22 cellular contexts compared by ENCODE assay signal in the genomic region with DNA sequence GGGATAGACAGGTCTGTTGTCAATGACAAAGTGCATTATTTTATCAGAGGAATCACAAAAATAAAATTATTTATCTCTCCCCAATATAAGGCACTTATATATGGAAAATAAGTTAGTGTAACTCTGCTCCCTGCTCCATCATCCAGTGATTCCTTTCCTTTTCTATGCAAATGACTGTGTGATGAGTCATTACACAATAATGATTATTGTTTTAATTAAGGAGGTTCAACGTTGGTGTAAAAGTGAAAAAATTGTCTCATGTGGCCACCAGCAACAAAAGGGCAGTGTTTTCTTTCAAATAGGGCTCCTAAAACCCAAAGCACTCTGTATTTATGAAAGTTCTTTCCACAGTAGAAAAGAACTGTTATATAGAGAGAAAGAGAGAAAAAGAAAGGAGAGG. TPM values are rescaled to one million over a fixed set of nuclear protein-coding genes. Genes with fewer than 3 reads are reported as not detected.
DNase-seq lines count a peak whose midpoint lies in the region; ATAC-seq and TF ChIP-seq lines count a peak whose summit lies in the region.
"Had no signal": no experiment of that assay in that cellular context is flagged by ENCODE, and none has a peak within 500 bp of the region (broad histone marks: within the 10 kb centered on the region; RNA-seq: fewer than 3 reads in every experiment).

No MANE protein-coding gene starts in this region.

- no peak overlapping the region for H3K9ac ChIP-seq in HUES48 (ENCODE audit: low read depth, low read length)

- peaks cover 77% of the 10 kb centered on the region for H3K4me1 ChIP-seq in HUES48 (ENCODE audit: control insufficient read depth, insufficient read depth, low read length)
- no peaks in the 10 kb centered on the region for H3K4me1 ChIP-seq in right lobe of liver

- intact Hi-C loops in right lobe of liver (cut with DNase I) = no loop called here

- H3K4me3 ChIP-seq in AG10803 (ENCODE audit: low read length) (no peak overlapping the region), HUES48 (ENCODE audit: low read depth, low read length) (no peak overlapping the region), right lobe of liver (no peak overlapping the region)
- H3K4me3 ChIP-seq: heart left ventricle, left ventricle myocardium inferior, mucosa of descending colon had no signal

- no peak for TF ChIP-seq POLR2A in right lobe of liver (IDR thresholded peaks at IDR 0.05)

- no peak for ATAC-seq in right lobe of liver
- ATAC-seq: heart left ventricle, mucosa of descending colon, T-cell had no signal

- no peaks in the 10 kb centered on the region for H3K9me3 ChIP-seq in HUES48 (ENCODE audit: control insufficient read depth, insufficient read depth, low read length)
- no peaks in the 10 kb centered on the region for H3K9me3 ChIP-seq in right lobe of liver
- H3K9me3 ChIP-seq: heart left ventricle, left ventricle myocardium inferior, mucosa of descending colon, neutrophil had no signal

- TF ChIP-seq CTCF in AG10803 (conservative IDR thresholded peaks at IDR 0.05; ENCODE audit: low read length) = no peak
- TF ChIP-seq CTCF in right lobe of liver (IDR thresholded peaks at IDR 0.05) = no peak

- H3K27me3 ChIP-seq in HUES48 (ENCODE audit: control insufficient read depth, insufficient read depth, low read length) = no peaks in the 10 kb centered on the region
- no peaks in the 10 kb centered on the region for H3K27me3 ChIP-seq in right lobe of liver
- H3K27me3 ChIP-seq: heart left ventricle, neutrophil had no signal

- 22% methylated on average over 1 of the region's 1 CpG for WGBS in right lobe of liver (ENCODE audit: insufficient coverage, low coverage, low lambda C conversion rate, missing lambda C conversion rate)

- peak overlapping the region; percentile 60 for H3K27ac ChIP-seq in HUES48 (ENCODE audit: low read depth, low read length)
- H3K27ac ChIP-seq in right lobe of liver = no peak overlapping the region
- H3K27ac ChIP-seq: heart left ventricle, left ventricle myocardium inferior, neutrophil had no signal

- peak; percentile 29 for DNase-seq in AG10803 (ENCODE audit: low read depth)
- peak; percentile 23 for DNase-seq in astrocyte of the hippocampus (ENCODE audit: low read depth, low spot score)
- peak; percentile 54 for DNase-seq in foreskin melanocyte
- DNase-seq in anterior cingulate cortex (lab: John Stamatoyannopoulos, UW) = no peak
- no peak for DNase-seq in right lobe of liver
- DNase-seq in NCI-H446 treated with DMSO at 0.1 percent for 48 hours (lab: John Stamatoyannopoulos, UW) = no peak
- DNase-seq in NCI-H524 (lab: John Stamatoyannopoulos, UW) = no peak
- DNase-seq: activated CD4-positive, alpha-beta T cell treated with anti-CD3 and anti-CD28 coated beads, Interleukin-2, amount 10 ng/mL, durations not matched to agents 7 days and 5 days; activated CD8-positive, alpha-beta memory T cell treated with anti-CD3 and anti-CD28 coated beads, Interleukin-2, amount 50 U/mL, for 4 hours; activated effector memory CD4-positive, alpha-beta T cell treated with anti-CD3 and anti-CD28 coated beads, Interleukin-2, amount 50 U/mL, for 16 hours; CD4-positive, alpha-beta memory T cell; DMS79 treated with DMSO at 0.1 percent for 48 hours; effector memory CD4-positive, alpha-beta T cell; GOT3; heart left ventricle; left ventricle myocardium inferior; mucosa of descending colon; NCI-H2029; NCI-H446; T-cell had no signal

- peaks cover 18% of the 10 kb centered on the region; the same call in 1 of the 2 replicates for H3K36me3 ChIP-seq in HUES48 (ENCODE audit: control insufficient read depth, insufficient read depth, low read length)
- H3K36me3 ChIP-seq in right lobe of liver = no peaks in the 10 kb centered on the region
- H3K36me3 ChIP-seq: heart left ventricle, left ventricle myocardium inferior, neutrophil had no signal

RNA-seq across cellular contexts. Expression of a gene that starts 16.7 kb away (rescaled TPM):
- total RNA-seq in right lobe of liver = 1 to 10 TPM in 2 of 6 experiments, under 1 TPM in 3, not detected in 1; 0.02 to 1.8 (median 0.35) TPM

Comparison
In these comparisons a context has a peak if more than half of its experiments do, and no peak if none do; other contexts are left out.
1. DNase-seq: peak in AG10803 (single experiment), astrocyte of the hippocampus (single experiment) and foreskin melanocyte (single experiment); none in anterior cingulate cortex (0 of 58), right lobe of liver (0 of 3), NCI-H446 treated with DMSO at 0.1 percent for 48 hours (single experiment) and NCI-H524 (0 of 2).